8 cellular contexts compared by ENCODE assay signal in the genomic region with DNA sequence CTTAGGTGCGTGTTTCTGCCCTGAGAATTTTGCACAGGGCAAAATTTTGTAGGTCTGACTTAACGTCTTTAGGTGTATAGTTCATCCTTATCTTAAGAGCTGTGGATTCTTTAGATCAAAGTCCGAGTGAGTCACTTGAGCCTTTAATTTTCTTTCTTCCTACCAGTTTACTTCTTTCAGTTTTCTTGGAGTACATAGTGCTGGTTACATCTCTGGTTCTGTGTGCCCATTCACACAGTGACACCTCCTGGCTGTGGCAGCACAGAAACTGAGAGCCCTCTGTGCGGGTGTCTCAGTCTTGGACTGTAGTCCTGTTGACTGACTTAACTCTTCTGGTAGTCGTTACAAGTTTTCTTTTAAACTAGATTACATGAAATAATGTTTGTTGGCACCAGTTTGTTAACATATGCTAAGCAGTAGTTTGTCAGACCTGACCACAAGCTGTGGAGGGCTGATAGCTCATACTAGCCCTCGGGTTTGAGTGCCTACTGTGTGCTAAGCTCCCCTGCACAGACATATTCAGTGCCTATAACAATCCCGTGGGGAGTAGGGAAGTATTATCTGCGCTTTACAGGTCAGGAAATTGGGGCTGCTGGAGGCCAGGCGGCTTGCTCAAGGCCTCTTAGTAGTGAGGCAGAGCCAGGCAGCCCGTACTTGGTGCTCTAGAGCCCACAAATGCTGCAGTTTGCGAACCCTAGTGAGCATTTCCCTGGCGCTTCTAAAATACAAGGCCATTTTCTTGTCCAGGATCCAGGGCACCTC. TPM values are rescaled to one million over a fixed set of nuclear protein-coding genes. Genes with fewer than 3 reads are reported as not detected.
DNase-seq lines count a peak whose midpoint lies in the region; ATAC-seq and TF ChIP-seq lines count a peak whose summit lies in the region.

No MANE protein-coding gene starts in this region.

- peaks cover 61% of the 10 kb centered on the region for H4K20me1 ChIP-seq in IMR-90 (ENCODE audit: insufficient read depth, low read length)

- intact Hi-C loops in IMR-90 (cut with micrococcal nuclease) = loop anchor here (2.0 kb wide), 1 partner anchor 52 kb away; no protein-coding TSS in a partner anchor
- intact Hi-C loops in dendritic cell treated with granulocyte-macrophage colony-stimulating factor and Interleukin-4, amounts not matched to agents 40 ng/mL and 50 ng/mL, for 4 days (cut with micrococcal nuclease) = loop anchor here (2.0 to 5.0 kb wide), 3 partner anchors 40 to 65 kb away; no protein-coding TSS in a partner anchor

- no peak overlapping the region for H4K5ac ChIP-seq in IMR-90 (ENCODE audit: low read depth, low read length)

- H4K8ac ChIP-seq in IMR-90 (ENCODE audit: low read depth in 2 of 2, low read length in 2 of 2) = peak overlapping the region in 1 of 2 experiments; percentile 24; a peak in 2 of 4 replicates

- H3K9me3 ChIP-seq in IMR-90 (ENCODE audit: control insufficient read depth, insufficient read depth, low read length) (no peaks in the 10 kb centered on the region), WERI-Rb-1 (ENCODE audit: severe bottlenecking) (no peaks in the 10 kb centered on the region), stomach smooth muscle (ENCODE audit: control insufficient read depth in 2 of 2, low read length in 2 of 2) (no peaks in the 10 kb centered on the region)

- H3K27me3 ChIP-seq in IMR-90 (ENCODE audit: control insufficient read depth, insufficient read depth, low read length) (no peaks in the 10 kb centered on the region), WERI-Rb-1 (ENCODE audit: insufficient read depth, low read depth, severe bottlenecking) (no peaks in the 10 kb centered on the region), stomach smooth muscle (ENCODE audit: control insufficient read depth in 1 of 2, insufficient read depth in 2 of 2, low read length in 2 of 2) (no peaks in the 10 kb centered on the region)

- H3K4me1 Mint-ChIP-seq in dendritic cell treated with granulocyte-macrophage colony-stimulating factor and Interleukin-4, amounts not matched to agents 40 ng/mL and 50 ng/mL, for 4 days (ENCODE audit: low read depth) = peaks cover 84% of the 10 kb centered on the region
- peaks cover 54% of the 10 kb centered on the region for H3K4me1 Mint-ChIP-seq in mesothelial cell of epicardium

- peak overlapping the region; percentile 27; the same call in 1 of the 2 replicates for H3K56ac ChIP-seq in IMR-90 (ENCODE audit: extremely low read depth, insufficient read depth, low read length)

- H3K4me1 ChIP-seq in IMR-90 (ENCODE audit: control insufficient read depth, insufficient read depth, low read length) (peaks cover 13% of the 10 kb centered on the region), stomach smooth muscle (ENCODE audit: control insufficient read depth, insufficient read depth, low read length) (peaks cover 36% of the 10 kb centered on the region)

- H3K4me3 ChIP-seq in GM12865 (ENCODE audit: low read depth, low read length) (peak overlapping the region; percentile 81), IMR-90 (ENCODE audit: insufficient read depth, low read depth, low read length) (peak overlapping the region; percentile 68), WERI-Rb-1 (ENCODE audit: low read depth, low read length) (peak overlapping the region; percentile 93), stomach smooth muscle (ENCODE audit: low read length in 2 of 2) (peak overlapping the region; percentile 78 to 86)

- CTCF ChIA-PET in IMR-90 (lab: Yijun Ruan, JAX) = interaction anchor here (1.6 to 3.0 kb wide), 2 partner anchors 43 to 83 kb away, joined by 3 to 15 read pairs; no protein-coding TSS in a partner anchor

- peak overlapping the region; percentile 92 for H3K14ac ChIP-seq in IMR-90 (replicated peaks; ENCODE audit: low read depth, low read length)

- H3K9me1 ChIP-seq in IMR-90 (ENCODE audit: insufficient read depth, low read length) = peaks cover 40% of the 10 kb centered on the region

- H3K27ac ChIP-seq in IMR-90 (ENCODE audit: insufficient read depth, low read length) (peak overlapping the region; percentile 34), WERI-Rb-1 (peak overlapping the region; percentile 84), stomach smooth muscle (ENCODE audit: low read length) (peak overlapping the region; percentile 37)

- no peak overlapping the region for H2BK20ac ChIP-seq in IMR-90 (ENCODE audit: low read depth, low read length)

- BruUV-seq in IMR-90 (replicated peaks; lab: Mats Ljungman, UMichigan) = no TSS peak

- H2AK9ac ChIP-seq in IMR-90 (replicated peaks; ENCODE audit: low read depth, low read length, poor library complexity) = peak overlapping the region; percentile 91

- no peaks in the 10 kb centered on the region for H3K27me3 Mint-ChIP-seq in dendritic cell treated with granulocyte-macrophage colony-stimulating factor and Interleukin-4, amounts not matched to agents 40 ng/mL and 50 ng/mL, for 4 days
- H3K27me3 Mint-ChIP-seq in mesothelial cell of epicardium (ENCODE audit: low read depth) = no peaks in the 10 kb centered on the region

- no peak overlapping the region for H2BK15ac ChIP-seq in IMR-90 (ENCODE audit: low read depth, low read length)

- no peaks in the 10 kb centered on the region for H3K9me3 Mint-ChIP-seq in dendritic cell treated with granulocyte-macrophage colony-stimulating factor and Interleukin-4, amounts not matched to agents 40 ng/mL and 50 ng/mL, for 4 days
- no peaks in the 10 kb centered on the region for H3K9me3 Mint-ChIP-seq in mesothelial cell of epicardium

- H2BK5ac ChIP-seq in IMR-90 (ENCODE audit: low read depth, low read length, poor library complexity, severe bottlenecking) = peak overlapping the region; percentile 7

- peaks cover 9 to 80% of the 10 kb centered on the region in 2 experiments; a peak in 3 of 4 replicates for H3K79me1 ChIP-seq in IMR-90 (ENCODE audit: low read depth in 1 of 2, low read length in 2 of 2)

- POLR2A ChIA-PET in IMR-90 (lab: Charles Lee; ENCODE audit: unreplicated experiment) = no interaction called here

- H2BK120ac ChIP-seq in IMR-90 (ENCODE audit: low read depth, low read length) = no peak overlapping the region

- ATAC-seq in IMR-90 (ENCODE audit: low read depth) = peak; percentile 10; the same call in 1 of the 2 replicates

- in situ Hi-C loops in IMR-90 (cut with MboI; ENCODE audit: low sequenced_read_pairs) = no loop called here

- peak overlapping the region; percentile 57 for H3K9ac ChIP-seq in IMR-90 (ENCODE audit: low read depth, low read length)
- H3K9ac ChIP-seq in stomach smooth muscle (ENCODE audit: low read length in 2 of 2) = peak overlapping the region; percentile 51 to 75

- H3K4me3 Mint-ChIP-seq in dendritic cell treated with granulocyte-macrophage colony-stimulating factor and Interleukin-4, amounts not matched to agents 40 ng/mL and 50 ng/mL, for 4 days = peak overlapping the region; percentile 95
- H3K4me3 Mint-ChIP-seq in mesothelial cell of epicardium = peak overlapping the region; percentile 98

- peak overlapping the region; percentile 89 for H3K27ac Mint-ChIP-seq in dendritic cell treated with granulocyte-macrophage colony-stimulating factor and Interleukin-4, amounts not matched to agents 40 ng/mL and 50 ng/mL, for 4 days
- peak overlapping the region; percentile 97 for H3K27ac Mint-ChIP-seq in mesothelial cell of epicardium

- H3K36me3 Mint-ChIP-seq in dendritic cell treated with granulocyte-macrophage colony-stimulating factor and Interleukin-4, amounts not matched to agents 40 ng/mL and 50 ng/mL, for 4 days (ENCODE audit: low read depth) = peaks cover 30% of the 10 kb centered on the region
- H3K36me3 Mint-ChIP-seq in mesothelial cell of epicardium = no peaks in the 10 kb centered on the region

- H3K36me3 ChIP-seq in IMR-90 (ENCODE audit: control insufficient read depth, insufficient read depth, low read length) (no peaks in the 10 kb centered on the region), WERI-Rb-1 (peaks cover 4% of the 10 kb centered on the region), stomach smooth muscle (ENCODE audit: control insufficient read depth in 2 of 2, insufficient read depth in 2 of 2, low read length in 2 of 2) (no peaks in the 10 kb centered on the region)

- peak overlapping the region; percentile 39; the same call in 1 of the 2 replicates for H4K91ac ChIP-seq in IMR-90 (ENCODE audit: insufficient read depth, low read depth, low read length)

- peak overlapping the region; percentile 86 for H3K4ac ChIP-seq in IMR-90 (ENCODE audit: low read depth, low read length)

- peak overlapping the region; percentile 95 for H3K4me2 ChIP-seq in IMR-90 (ENCODE audit: low read depth, low read length)

- dilution Hi-C loops in IMR-90 (cut with HindIII; ENCODE audit: low sequenced_read_pairs, unreplicated experiment) = no loop called here

- H2AK5ac ChIP-seq in IMR-90 (ENCODE audit: low read depth, low read length) = peak overlapping the region; percentile 67; the same call in 1 of the 2 replicates

- peak; percentile 21; the same call in 1 of the 2 replicates for TF ChIP-seq RAD21 in IMR-90 (IDR thresholded peaks at IDR 0.05; ENCODE audit: low read length)

- H3K23ac ChIP-seq in IMR-90 (ENCODE audit: low read depth, low read length) = peak overlapping the region; percentile 66

- TF ChIP-seq POLR2A in IMR-90 (IDR thresholded peaks at IDR 0.05; ENCODE audit: low read depth, low read length) = peak; percentile 65

- H3K18ac ChIP-seq in IMR-90 (ENCODE audit: low read depth, low read length) = no peak overlapping the region

- DNase-seq in GM12865 (ENCODE audit: low read depth) (peak; percentile 74), IMR-90 (peak; percentile 45), WERI-Rb-1 (peak; percentile 29), mesothelial cell of epicardium (ENCODE audit: low spot score in 2 of 2, unreplicated experiment in 2 of 2) (no peak), NCI-H1417 treated with DMSO at 0.1 percent for 48 hours (lab: John Stamatoyannopoulos, UW) (no peak), NCI-H510A treated with DMSO at 0.1 percent for 48 hours (lab: John Stamatoyannopoulos, UW) (no peak)

- H2AFZ ChIP-seq in IMR-90 (replicated peaks; ENCODE audit: low read length, poor library complexity) = peak overlapping the region; percentile 71

- TF ChIP-seq CTCF in GM12865 (IDR thresholded peaks at IDR 0.05; ENCODE audit: insufficient read depth, low read depth, low read length, missing control alignments) (peak; percentile 31), IMR-90 (conservative IDR thresholded peaks at IDR 0.05; ENCODE audit: low read depth, low read length) (peak; percentile 35), WERI-Rb-1 (IDR thresholded peaks at IDR 0.05; ENCODE audit: low read depth, low read length) (peak; percentile 19; the same call in 1 of the 2 replicates), mesothelial cell of epicardium (IDR thresholded peaks at IDR 0.05; ENCODE audit: unreplicated experiment) (no peak)

- 93% methylated on average over 3 of the region's 12 CpGs; no CpG with 5 or more reads in 1 of the 2 experiments for WGBS in IMR-90 (ENCODE audit: extremely low coverage in 2 of 2, insufficient read length in 1 of 2), 2 experiments

TF ChIP-seq in IMR-90, 13 proteins besides CTCF, POLR2A, EP300 and RAD21 (continues in another document):
- no peak; the same call in 1 of the 2 replicates for TF ChIP-seq MAZ (IDR thresholded peaks at IDR 0.05; ENCODE audit: borderline replicate concordance, low read depth, low read length)

RNA-seq across cellular contexts. Expression of a gene that starts 1.6 kb away (rescaled TPM):
- total RNA-seq in IMR-90 (2012; rRNA removed) (23.5 and 32.8 TPM in 2 replicates), mesothelial cell of epicardium (112 to 113 TPM (median 113 TPM) in 3 replicates)
- 33.2 and 44.3 TPM in 2 replicates for polyA plus RNA-seq in IMR-90 (2012; rRNA removed)
- polyA plus RNA-seq in IMR-90 (2012; cell fraction: cytosol; rRNA removed) = 36.4 and 38.8 TPM in 2 replicates
- 32.4 and 42.5 TPM in 2 replicates for polyA plus RNA-seq in IMR-90 (2012; cell fraction: nucleus; rRNA removed; ENCODE audit: low replicate concordance)

Comparison
In these comparisons a context has a peak if more than half of its experiments do, and no peak if none do; other contexts are left out.
1. DNase-seq: peak in GM12865 (single experiment), IMR-90 (single experiment) and WERI-Rb-1 (single experiment); none in mesothelial cell of epicardium (0 of 2), NCI-H1417 treated with DMSO at 0.1 percent for 48 hours (single experiment) and NCI-H510A treated with DMSO at 0.1 percent for 48 hours (single experiment).
2. H3K27ac ChIP-seq: peak in every context shown above with its lines; median percentile 84 in WERI-Rb-1; 37 in stomach smooth muscle; 34 in IMR-90.
3. Peak in every context shown above with its lines, with median percentiles within 50 percentile points of each other: H3K4me3 ChIP-seq.